In genomic region chr19:2185734-2186070, GRCh38 we compare ENCODE assay signal across 1 cellular context.
TF ChIP-seq lines count a peak whose summit lies in the region.

No MANE protein-coding gene starts in this region.

TF ChIP-seq in SK-N-SH, 30 proteins besides CTCF, POLR2A, EP300 and RAD21:
- no peak for TF ChIP-seq FOXM1 (IDR thresholded peaks at IDR 0.05; ENCODE audit: low read depth)
- no peak for TF ChIP-seq MAX (IDR thresholded peaks at IDR 0.05; ENCODE audit: low read depth)
